ENCODE assay signal across 8 cellular contexts in the genomic region with DNA sequence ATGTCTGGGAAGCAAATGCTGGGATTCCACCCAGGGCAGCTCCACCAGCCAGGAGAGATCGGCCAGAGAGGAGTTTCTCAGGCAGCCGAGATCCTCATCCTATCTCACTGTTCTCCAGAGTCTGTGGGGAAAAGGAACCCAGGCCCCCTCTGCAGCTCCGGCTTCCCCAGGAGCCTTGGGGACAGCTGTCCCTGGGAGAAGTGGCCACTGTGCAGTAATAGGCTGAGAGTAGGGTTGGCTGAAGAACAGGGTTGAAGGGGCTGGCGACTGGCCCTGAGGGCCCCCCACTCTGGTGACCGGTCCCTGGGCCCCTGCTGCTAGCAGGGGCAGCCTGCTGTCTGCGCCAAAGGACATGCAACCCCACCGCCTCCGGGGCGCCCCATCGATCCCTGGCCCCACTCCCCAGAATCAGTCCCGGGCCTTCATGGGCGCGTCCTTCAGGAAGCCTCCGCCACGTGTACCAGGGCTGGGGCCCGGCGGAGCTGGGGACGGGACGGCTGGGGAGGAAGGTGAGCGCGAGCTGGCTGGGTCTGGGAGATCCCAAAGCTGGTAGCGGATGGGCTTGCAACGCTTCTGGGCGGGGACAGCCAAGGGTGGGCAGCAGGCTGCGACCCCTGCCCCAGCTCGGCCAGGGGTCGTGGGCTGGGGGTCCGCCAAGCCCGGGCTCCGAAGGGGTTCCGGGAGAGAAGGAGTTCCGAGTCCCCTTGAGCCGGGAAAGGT.
DNase-seq lines count a peak whose midpoint lies in the region; ATAC-seq and TF ChIP-seq lines count a peak whose summit lies in the region.

No MANE protein-coding gene starts in this region.

- peak overlapping the region; percentile 80 to 99 (median 93) for H3K4me3 ChIP-seq in BLaER1 treated with 17β-estradiol and CSF1 and Interleukin-3, amounts not matched to agents 10 nM and 100 nM
- H3K4me3 ChIP-seq in astrocyte of the spinal cord (ENCODE audit: low read depth, low read length): peak overlapping the region; percentile 89
- H3K4me3 ChIP-seq in stomach smooth muscle (ENCODE audit: low read length in 2 of 2): peak overlapping the region; percentile 68 to 81

- no peaks in the 10 kb centered on the region for H3K9me3 ChIP-seq in BLaER1 treated with 17β-estradiol and CSF1 and Interleukin-3, amounts not matched to agents 10 nM and 100 nM (replicated peaks in 1 of 11)
- H3K9me3 ChIP-seq in stomach smooth muscle (ENCODE audit: control insufficient read depth in 2 of 2, low read length in 2 of 2): no peaks in the 10 kb centered on the region

- no peaks in the 10 kb centered on the region; a peak in 1 of 22 replicates for H3K27me3 ChIP-seq in BLaER1 treated with 17β-estradiol and CSF1 and Interleukin-3, amounts not matched to agents 10 nM and 100 nM
- H3K27me3 ChIP-seq in stomach smooth muscle (ENCODE audit: control insufficient read depth in 1 of 2, insufficient read depth in 2 of 2, low read length in 2 of 2): no peaks in the 10 kb centered on the region

- H3K9ac ChIP-seq in BLaER1 treated with 17β-estradiol and CSF1 and Interleukin-3, amounts not matched to agents 10 nM and 100 nM: peak overlapping the region; percentile 79 to 94 (median 86)
- H3K9ac ChIP-seq in stomach smooth muscle (ENCODE audit: low read length in 2 of 2): peak overlapping the region; percentile 67 to 71

- peaks cover 0 to 48% (median 20%) of the 10 kb centered on the region in 11 experiments; a peak in 14 of 22 replicates for H3K36me3 ChIP-seq in BLaER1 treated with 17β-estradiol and CSF1 and Interleukin-3, amounts not matched to agents 10 nM and 100 nM
- peaks cover 0 to 2% of the 10 kb centered on the region in 2 donors for H3K36me3 ChIP-seq in stomach smooth muscle (ENCODE audit: control insufficient read depth in 2 of 2, insufficient read depth in 2 of 2, low read length in 2 of 2)

- in situ Hi-C loops in astrocyte of the spinal cord (cut with HindIII; ENCODE audit: low sequenced_read_pairs): no loop called here

- H3K4me1 ChIP-seq in BLaER1 treated with 17β-estradiol and CSF1 and Interleukin-3, amounts not matched to agents 10 nM and 100 nM: peaks cover 36 to 82% (median 75%) of the 10 kb centered on the region in 10 experiments
- peaks cover 41% of the 10 kb centered on the region for H3K4me1 ChIP-seq in stomach smooth muscle (ENCODE audit: control insufficient read depth, insufficient read depth, low read length)

- ATAC-seq in HG02642 (IDR thresholded peaks at IDR 0.05; ENCODE audit: poor library complexity, unreplicated experiment): no peak

- H3K4me2 ChIP-seq in BLaER1 treated with 17β-estradiol and CSF1 and Interleukin-3, amounts not matched to agents 10 nM and 100 nM: peak overlapping the region; percentile 89 to 100 (median 99)

- TF ChIP-seq CTCF in astrocyte of the spinal cord (IDR thresholded peaks at IDR 0.05; ENCODE audit: low read depth, low read length) (no peak), GM20000 (IDR thresholded peaks at IDR 0.05; ENCODE audit: extremely low read depth, missing control alignments) (no peak)

- H3K27ac ChIP-seq in BLaER1 treated with 17β-estradiol and CSF1 and Interleukin-3, amounts not matched to agents 10 nM and 100 nM: peak overlapping the region; percentile 68 to 82 (median 76)
- H3K27ac ChIP-seq in stomach smooth muscle (ENCODE audit: low read length): peak overlapping the region; percentile 76

- H4K20me1 ChIP-seq in BLaER1 treated with 17β-estradiol and CSF1 and Interleukin-3, amounts not matched to agents 10 nM and 100 nM: peaks cover 5 to 36% (median 25%) of the 10 kb centered on the region in 11 experiments; a peak in 18 of 22 replicates

- DNase-seq in HuH-7.5 (ENCODE audit: low spot score): peak; percentile 59
- no peak for DNase-seq in astrocyte of the spinal cord (ENCODE audit: low read depth, low spot score)
- DNase-seq in kidney glomerular epithelial cell (lab: John Stamatoyannopoulos, UW): peak; percentile 17
- no peak for DNase-seq in GM20000 (ENCODE audit: low spot score)
- DNase-seq in NCI-H2171 (lab: John Stamatoyannopoulos, UW): no peak

Comparison
In these comparisons a context has a peak if more than half of its experiments do, and no peak if none do; other contexts are left out.
1. DNase-seq: peak in HuH-7.5 (single experiment) and kidney glomerular epithelial cell (single experiment); none in astrocyte of the spinal cord (single experiment), GM20000 (single experiment) and NCI-H2171 (single experiment).
2. Peak in every context shown above with its lines, with median percentiles within 50 percentile points of each other: H3K4me3 ChIP-seq.